Comparison of ENCODE assay signal across 23 cellular contexts in the genomic region with DNA sequence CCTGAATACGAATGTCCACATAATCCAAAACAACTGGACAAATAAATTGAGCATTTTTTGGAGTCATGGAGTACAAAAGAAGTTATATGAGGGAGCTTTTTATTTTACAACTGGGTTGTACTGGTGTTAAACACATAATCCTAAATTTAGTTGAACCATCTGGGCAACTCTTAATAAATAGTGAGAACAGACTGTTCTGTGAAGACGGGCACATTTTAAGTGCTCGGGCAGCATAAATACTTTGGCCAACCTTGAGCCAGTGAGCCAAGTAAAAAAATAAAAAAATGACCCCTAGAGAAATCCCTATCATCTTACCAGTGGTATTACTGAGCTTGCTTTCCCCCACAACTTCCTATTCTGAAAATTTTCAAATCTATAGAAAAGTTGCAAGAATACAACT.
"Had no signal": no experiment of that assay in that cellular context is flagged by ENCODE, and none has a peak within 500 bp of the region (broad histone marks: within the 10 kb centered on the region; RNA-seq: fewer than 3 reads in every experiment).

No MANE protein-coding gene starts in this region.

- ATAC-seq: effector memory CD8-positive, alpha-beta T cell; naive thymus-derived CD4-positive, alpha-beta T cell; stimulated activated naive CD8-positive, alpha-beta T cell treated with anti-CD3 and anti-CD28 coated beads, Interleukin-15, amount 100 ng/mL, for 72 hours had no signal

- H3K27me3 Mint-ChIP-seq: effector memory CD8-positive, alpha-beta T cell; naive thymus-derived CD4-positive, alpha-beta T cell; progenitor cell of endocrine pancreas; stimulated activated naive CD8-positive, alpha-beta T cell treated with anti-CD3 and anti-CD28 coated beads, Interleukin-15, amount 100 ng/mL, for 72 hours; type B pancreatic cell had no signal

- H3K4me1 Mint-ChIP-seq: mesothelial cell of epicardium; nephron; neural progenitor cell; stimulated activated naive CD8-positive, alpha-beta T cell treated with anti-CD3 and anti-CD28 coated beads, Interleukin-15, amount 100 ng/mL, for 72 hours had no signal

- H3K27ac Mint-ChIP-seq: effector memory CD8-positive, alpha-beta T cell; mesothelial cell of epicardium; naive thymus-derived CD4-positive, alpha-beta T cell; nephron; neural progenitor cell; progenitor cell of endocrine pancreas; stimulated activated naive CD8-positive, alpha-beta T cell treated with anti-CD3 and anti-CD28 coated beads, Interleukin-15, amount 100 ng/mL, for 72 hours; type B pancreatic cell had no signal

- H2AFZ ChIP-seq: neural progenitor cell, parathyroid adenoma had no signal

- H3K36me3 ChIP-seq: esophagus squamous epithelium, neural progenitor cell, suprapubic skin had no signal

- H3K9me3 ChIP-seq: suprapubic skin had no signal

- DNase-seq: caudate nucleus; cerebellar nuclear complex; cortex of kidney; effector memory CD8-positive, alpha-beta T cell; erythroblast; esophagus squamous epithelium; hippocampal formation; mesenchymal stem cell; naive thymus-derived CD4-positive, alpha-beta T cell; small intestine; stimulated activated CD4-positive, alpha-beta T cell treated with anti-CD3 and anti-CD28 coated beads, Interleukin-12 subunit alpha, Interleukin-12 subunit beta, amount 100 ng/mL, for 4 hours; stimulated activated CD4-positive, alpha-beta T cell treated with anti-CD3 and anti-CD28 coated beads, Interleukin-1b, Interleukin-23, amount 100 ng/mL, for 48 hours; stimulated activated CD4-positive, alpha-beta T cell treated with anti-CD3 and anti-CD28 coated beads, Interleukin-4, amount 100 ng/mL, for 1 hour; stimulated activated CD8-positive, alpha-beta memory T cell treated with anti-CD3 and anti-CD28 coated beads, Interleukin-4, amount 100 ng/mL, for 48 hours; stimulated activated naive CD4-positive, alpha-beta T cell; stimulated activated naive CD8-positive, alpha-beta T cell treated with anti-CD3 and anti-CD28 coated beads, Interleukin-15, amount 100 ng/mL, for 72 hours had no signal

- H3K4me3 Mint-ChIP-seq: effector memory CD8-positive, alpha-beta T cell; mesothelial cell of epicardium; naive thymus-derived CD4-positive, alpha-beta T cell; nephron; neural progenitor cell; stimulated activated naive CD8-positive, alpha-beta T cell treated with anti-CD3 and anti-CD28 coated beads, Interleukin-15, amount 100 ng/mL, for 72 hours; type B pancreatic cell had no signal

- H3K4me1 ChIP-seq: neural progenitor cell, parathyroid adenoma, suprapubic skin had no signal

- H3K9ac ChIP-seq: neural progenitor cell, parathyroid adenoma had no signal

- H3K27ac ChIP-seq: esophagus squamous epithelium, neural progenitor cell, parathyroid adenoma, suprapubic skin had no signal

- H3K27me3 ChIP-seq: esophagus squamous epithelium, neural progenitor cell, suprapubic skin had no signal

- H3K4me2 ChIP-seq: neural progenitor cell had no signal

- H3K4me3 ChIP-seq: esophagus squamous epithelium, neural progenitor cell, suprapubic skin had no signal
